ENCODE assay signal across 2 cellular contexts in genomic region chr5:140106101-140106500, GRCh38.
TF ChIP-seq lines count a peak whose summit lies in the region.

No MANE protein-coding gene starts in this region.

TF ChIP-seq in A549, 52 proteins besides CTCF, POLR2A, EP300 and RAD21 (continued from another document):
- TF ChIP-seq E2F6 (IDR thresholded peaks at IDR 0.05; ENCODE audit: borderline replicate concordance, low read depth) (no peak), MYC (IDR thresholded peaks at IDR 0.05; ENCODE audit: borderline replicate concordance, low read length) (no peak), ZNF302 (CRISPR knock-in tag; IDR thresholded peaks at IDR 0.05) (no peak), CEBPB (IDR thresholded peaks at IDR 0.05) (peak; percentile 85), HDAC2 (IDR thresholded peaks at IDR 0.05) (no peak), ZSCAN20 (CRISPR knock-in tag; IDR thresholded peaks at IDR 0.05) (no peak)
TF ChIP-seq in A549: peak in this region for 1.

TF ChIP-seq in GM23338, 12 proteins besides CTCF, POLR2A, EP300 and RAD21 (continued from another document):
- TF ChIP-seq REST (IDR thresholded peaks at IDR 0.05; ENCODE audit: unreplicated experiment) = no peak
- no peak for TF ChIP-seq ZNF331 (CRISPR knock-in tag; IDR thresholded peaks at IDR 0.05; ENCODE audit: low read depth)
